1 cellular context compared by ENCODE assay signal in the genomic region with DNA sequence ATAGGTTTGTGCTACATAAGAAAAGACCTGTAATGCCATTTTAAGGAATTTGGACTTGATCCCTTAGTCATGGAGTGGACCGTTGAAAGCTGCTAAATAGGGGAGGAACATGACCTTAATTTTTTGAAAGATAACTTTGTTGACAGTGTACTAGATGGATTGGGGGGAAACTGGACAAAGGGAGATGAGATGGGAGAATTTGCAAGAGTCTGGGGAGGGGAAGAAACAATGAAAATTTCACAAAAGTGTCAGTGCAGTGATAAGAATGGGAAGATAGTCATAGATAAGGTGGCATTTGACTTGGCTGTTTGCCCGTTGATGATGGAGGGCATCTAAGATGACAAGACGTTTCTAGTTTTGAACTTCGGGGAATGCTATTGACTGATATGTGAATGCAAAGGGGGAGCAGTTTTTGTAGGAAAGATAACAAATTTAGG.
TF ChIP-seq lines count a peak whose summit lies in the region.

No MANE protein-coding gene starts in this region.

TF ChIP-seq in K562, 482 proteins besides CTCF, POLR2A, EP300 and RAD21 (continued from another document and continues in another):
- TF ChIP-seq, protein P1, sequence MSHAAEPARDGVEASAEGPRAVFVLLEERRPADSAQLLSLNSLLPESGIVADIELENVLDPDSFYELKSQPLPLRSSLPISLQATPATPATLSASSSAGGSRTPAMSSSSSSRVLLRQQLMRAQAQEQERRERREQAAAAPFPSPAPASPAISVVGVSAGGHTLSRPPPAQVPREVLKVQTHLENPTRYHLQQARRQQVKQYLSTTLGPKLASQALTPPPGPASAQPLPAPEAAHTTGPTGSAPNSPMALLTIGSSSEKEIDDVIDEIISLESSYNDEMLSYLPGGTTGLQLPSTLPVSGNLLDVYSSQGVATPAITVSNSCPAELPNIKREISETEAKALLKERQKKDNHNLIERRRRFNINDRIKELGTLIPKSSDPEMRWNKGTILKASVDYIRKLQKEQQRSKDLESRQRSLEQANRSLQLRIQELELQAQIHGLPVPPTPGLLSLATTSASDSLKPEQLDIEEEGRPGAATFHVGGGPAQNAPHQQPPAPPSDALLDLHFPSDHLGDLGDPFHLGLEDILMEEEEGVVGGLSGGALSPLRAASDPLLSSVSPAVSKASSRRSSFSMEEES (CRISPR knock-in tag; IDR thresholded peaks at IDR 0.05): no peak
- TF ChIP-seq, protein P2, sequence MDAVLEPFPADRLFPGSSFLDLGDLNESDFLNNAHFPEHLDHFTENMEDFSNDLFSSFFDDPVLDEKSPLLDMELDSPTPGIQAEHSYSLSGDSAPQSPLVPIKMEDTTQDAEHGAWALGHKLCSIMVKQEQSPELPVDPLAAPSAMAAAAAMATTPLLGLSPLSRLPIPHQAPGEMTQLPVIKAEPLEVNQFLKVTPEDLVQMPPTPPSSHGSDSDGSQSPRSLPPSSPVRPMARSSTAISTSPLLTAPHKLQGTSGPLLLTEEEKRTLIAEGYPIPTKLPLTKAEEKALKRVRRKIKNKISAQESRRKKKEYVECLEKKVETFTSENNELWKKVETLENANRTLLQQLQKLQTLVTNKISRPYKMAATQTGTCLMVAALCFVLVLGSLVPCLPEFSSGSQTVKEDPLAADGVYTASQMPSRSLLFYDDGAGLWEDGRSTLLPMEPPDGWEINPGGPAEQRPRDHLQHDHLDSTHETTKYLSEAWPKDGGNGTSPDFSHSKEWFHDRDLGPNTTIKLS (IDR thresholded peaks at IDR 0.05; ENCODE audit: borderline replicate concordance, low read depth): no peak
- TF ChIP-seq, protein P3, sequence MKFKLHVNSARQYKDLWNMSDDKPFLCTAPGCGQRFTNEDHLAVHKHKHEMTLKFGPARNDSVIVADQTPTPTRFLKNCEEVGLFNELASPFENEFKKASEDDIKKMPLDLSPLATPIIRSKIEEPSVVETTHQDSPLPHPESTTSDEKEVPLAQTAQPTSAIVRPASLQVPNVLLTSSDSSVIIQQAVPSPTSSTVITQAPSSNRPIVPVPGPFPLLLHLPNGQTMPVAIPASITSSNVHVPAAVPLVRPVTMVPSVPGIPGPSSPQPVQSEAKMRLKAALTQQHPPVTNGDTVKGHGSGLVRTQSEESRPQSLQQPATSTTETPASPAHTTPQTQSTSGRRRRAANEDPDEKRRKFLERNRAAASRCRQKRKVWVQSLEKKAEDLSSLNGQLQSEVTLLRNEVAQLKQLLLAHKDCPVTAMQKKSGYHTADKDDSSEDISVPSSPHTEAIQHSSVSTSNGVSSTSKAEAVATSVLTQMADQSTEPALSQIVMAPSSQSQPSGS (CRISPR knock-in tag; IDR thresholded peaks at IDR 0.05): no peak
- no peak for TF ChIP-seq ZNF668 (CRISPR knock-in tag; IDR thresholded peaks at IDR 0.05)
- TF ChIP-seq ARID2 (IDR thresholded peaks at IDR 0.05): no peak
- TF ChIP-seq TBL1XR1 (IDR thresholded peaks at IDR 0.05; ENCODE audit: low read length in 2 of 2): 0 out of 4 replicates have a peak, but pooled peaks of 1 of the 2 experiments have one; percentile 18
- no peak for TF ChIP-seq KDM2B (CRISPR knock-in tag; IDR thresholded peaks at IDR 0.05)
- no peak for TF ChIP-seq NR3C1 (CRISPR knock-in tag; IDR thresholded peaks at IDR 0.05)
- TF ChIP-seq BDP1 (IDR thresholded peaks at IDR 0.05; ENCODE audit: insufficient read depth, insufficient read length): no peak
- peak; percentile 89 for TF ChIP-seq DPF2 (IDR thresholded peaks at IDR 0.05)
- no peak for TF ChIP-seq EZH2 (IDR thresholded peaks at IDR 0.05; ENCODE audit: borderline replicate concordance, low read depth, low read length)
- TF ChIP-seq BMI1 (IDR thresholded peaks at IDR 0.05; ENCODE audit: low read length): no peak
- peak; percentile 65; the same call in 1 of the 2 replicates for TF ChIP-seq NFE2 (IDR thresholded peaks at IDR 0.05; ENCODE audit: low read depth)
- no peak for TF ChIP-seq ELF4 (CRISPR knock-in tag; IDR thresholded peaks at IDR 0.05)
- TF ChIP-seq SP2 (IDR thresholded peaks at IDR 0.05; ENCODE audit: extremely low read depth, low read depth, low read length, poor library complexity, severe bottlenecking): no peak
- TF ChIP-seq ZNF41 (CRISPR knock-in tag; conservative IDR thresholded peaks at IDR 0.05): no peak
- TF ChIP-seq, protein P4, sequence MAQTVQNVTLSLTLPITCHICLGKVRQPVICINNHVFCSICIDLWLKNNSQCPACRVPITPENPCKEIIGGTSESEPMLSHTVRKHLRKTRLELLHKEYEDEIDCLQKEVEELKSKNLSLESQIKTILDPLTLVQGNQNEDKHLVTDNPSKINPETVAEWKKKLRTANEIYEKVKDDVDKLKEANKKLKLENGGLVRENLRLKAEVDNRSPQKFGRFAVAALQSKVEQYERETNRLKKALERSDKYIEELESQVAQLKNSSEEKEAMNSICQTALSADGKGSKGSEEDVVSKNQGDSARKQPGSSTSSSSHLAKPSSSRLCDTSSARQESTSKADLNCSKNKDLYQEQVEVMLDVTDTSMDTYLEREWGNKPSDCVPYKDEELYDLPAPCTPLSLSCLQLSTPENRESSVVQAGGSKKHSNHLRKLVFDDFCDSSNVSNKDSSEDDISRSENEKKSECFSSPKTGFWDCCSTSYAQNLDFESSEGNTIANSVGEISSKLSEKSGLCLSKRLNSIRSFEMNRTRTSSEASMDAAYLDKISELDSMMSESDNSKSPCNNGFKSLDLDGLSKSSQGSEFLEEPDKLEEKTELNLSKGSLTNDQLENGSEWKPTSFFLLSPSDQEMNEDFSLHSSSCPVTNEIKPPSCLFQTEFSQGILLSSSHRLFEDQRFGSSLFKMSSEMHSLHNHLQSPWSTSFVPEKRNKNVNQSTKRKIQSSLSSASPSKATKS (CRISPR knock-in tag; IDR thresholded peaks at IDR 0.05): no peak
- TF ChIP-seq, protein P5, sequence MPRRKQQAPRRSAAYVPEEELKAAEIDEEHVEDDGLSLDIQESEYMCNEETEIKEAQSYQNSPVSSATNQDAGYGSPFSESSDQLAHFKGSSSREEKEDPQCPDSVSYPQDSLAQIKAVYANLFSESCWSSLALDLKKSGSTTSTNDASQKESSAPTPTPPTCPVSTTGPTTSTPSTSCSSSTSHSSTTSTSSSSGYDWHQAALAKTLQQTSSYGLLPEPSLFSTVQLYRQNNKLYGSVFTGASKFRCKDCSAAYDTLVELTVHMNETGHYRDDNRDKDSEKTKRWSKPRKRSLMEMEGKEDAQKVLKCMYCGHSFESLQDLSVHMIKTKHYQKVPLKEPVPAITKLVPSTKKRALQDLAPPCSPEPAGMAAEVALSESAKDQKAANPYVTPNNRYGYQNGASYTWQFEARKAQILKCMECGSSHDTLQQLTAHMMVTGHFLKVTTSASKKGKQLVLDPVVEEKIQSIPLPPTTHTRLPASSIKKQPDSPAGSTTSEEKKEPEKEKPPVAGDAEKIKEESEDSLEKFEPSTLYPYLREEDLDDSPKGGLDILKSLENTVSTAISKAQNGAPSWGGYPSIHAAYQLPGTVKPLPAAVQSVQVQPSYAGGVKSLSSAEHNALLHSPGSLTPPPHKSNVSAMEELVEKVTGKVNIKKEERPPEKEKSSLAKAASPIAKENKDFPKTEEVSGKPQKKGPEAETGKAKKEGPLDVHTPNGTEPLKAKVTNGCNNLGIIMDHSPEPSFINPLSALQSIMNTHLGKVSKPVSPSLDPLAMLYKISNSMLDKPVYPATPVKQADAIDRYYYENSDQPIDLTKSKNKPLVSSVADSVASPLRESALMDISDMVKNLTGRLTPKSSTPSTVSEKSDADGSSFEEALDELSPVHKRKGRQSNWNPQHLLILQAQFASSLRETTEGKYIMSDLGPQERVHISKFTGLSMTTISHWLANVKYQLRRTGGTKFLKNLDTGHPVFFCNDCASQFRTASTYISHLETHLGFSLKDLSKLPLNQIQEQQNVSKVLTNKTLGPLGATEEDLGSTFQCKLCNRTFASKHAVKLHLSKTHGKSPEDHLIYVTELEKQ (CRISPR knock-in tag; IDR thresholded peaks at IDR 0.05): no peak
- TF ChIP-seq, protein P6, sequence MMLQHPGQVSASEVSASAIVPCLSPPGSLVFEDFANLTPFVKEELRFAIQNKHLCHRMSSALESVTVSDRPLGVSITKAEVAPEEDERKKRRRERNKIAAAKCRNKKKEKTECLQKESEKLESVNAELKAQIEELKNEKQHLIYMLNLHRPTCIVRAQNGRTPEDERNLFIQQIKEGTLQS (IDR thresholded peaks at IDR 0.05): no peak
- TF ChIP-seq, protein P6 (CRISPR knock-in tag; conservative IDR thresholded peaks at IDR 0.05): no peak
- TF ChIP-seq, protein P7, sequence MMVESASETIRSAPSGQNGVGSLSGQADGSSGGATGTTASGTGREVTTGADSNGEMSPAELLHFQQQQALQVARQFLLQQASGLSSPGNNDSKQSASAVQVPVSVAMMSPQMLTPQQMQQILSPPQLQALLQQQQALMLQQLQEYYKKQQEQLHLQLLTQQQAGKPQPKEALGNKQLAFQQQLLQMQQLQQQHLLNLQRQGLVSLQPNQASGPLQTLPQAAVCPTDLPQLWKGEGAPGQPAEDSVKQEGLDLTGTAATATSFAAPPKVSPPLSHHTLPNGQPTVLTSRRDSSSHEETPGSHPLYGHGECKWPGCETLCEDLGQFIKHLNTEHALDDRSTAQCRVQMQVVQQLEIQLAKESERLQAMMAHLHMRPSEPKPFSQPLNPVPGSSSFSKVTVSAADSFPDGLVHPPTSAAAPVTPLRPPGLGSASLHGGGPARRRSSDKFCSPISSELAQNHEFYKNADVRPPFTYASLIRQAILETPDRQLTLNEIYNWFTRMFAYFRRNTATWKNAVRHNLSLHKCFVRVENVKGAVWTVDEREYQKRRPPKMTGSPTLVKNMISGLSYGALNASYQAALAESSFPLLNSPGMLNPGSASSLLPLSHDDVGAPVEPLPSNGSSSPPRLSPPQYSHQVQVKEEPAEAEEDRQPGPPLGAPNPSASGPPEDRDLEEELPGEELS (CRISPR knock-in tag; IDR thresholded peaks at IDR 0.05; ENCODE audit: borderline replicate concordance): no peak
- TF ChIP-seq NEUROD1 (IDR thresholded peaks at IDR 0.05; ENCODE audit: borderline replicate concordance, low read depth, low read length, partially characterized antibody): no peak
- TF ChIP-seq, protein P8, sequence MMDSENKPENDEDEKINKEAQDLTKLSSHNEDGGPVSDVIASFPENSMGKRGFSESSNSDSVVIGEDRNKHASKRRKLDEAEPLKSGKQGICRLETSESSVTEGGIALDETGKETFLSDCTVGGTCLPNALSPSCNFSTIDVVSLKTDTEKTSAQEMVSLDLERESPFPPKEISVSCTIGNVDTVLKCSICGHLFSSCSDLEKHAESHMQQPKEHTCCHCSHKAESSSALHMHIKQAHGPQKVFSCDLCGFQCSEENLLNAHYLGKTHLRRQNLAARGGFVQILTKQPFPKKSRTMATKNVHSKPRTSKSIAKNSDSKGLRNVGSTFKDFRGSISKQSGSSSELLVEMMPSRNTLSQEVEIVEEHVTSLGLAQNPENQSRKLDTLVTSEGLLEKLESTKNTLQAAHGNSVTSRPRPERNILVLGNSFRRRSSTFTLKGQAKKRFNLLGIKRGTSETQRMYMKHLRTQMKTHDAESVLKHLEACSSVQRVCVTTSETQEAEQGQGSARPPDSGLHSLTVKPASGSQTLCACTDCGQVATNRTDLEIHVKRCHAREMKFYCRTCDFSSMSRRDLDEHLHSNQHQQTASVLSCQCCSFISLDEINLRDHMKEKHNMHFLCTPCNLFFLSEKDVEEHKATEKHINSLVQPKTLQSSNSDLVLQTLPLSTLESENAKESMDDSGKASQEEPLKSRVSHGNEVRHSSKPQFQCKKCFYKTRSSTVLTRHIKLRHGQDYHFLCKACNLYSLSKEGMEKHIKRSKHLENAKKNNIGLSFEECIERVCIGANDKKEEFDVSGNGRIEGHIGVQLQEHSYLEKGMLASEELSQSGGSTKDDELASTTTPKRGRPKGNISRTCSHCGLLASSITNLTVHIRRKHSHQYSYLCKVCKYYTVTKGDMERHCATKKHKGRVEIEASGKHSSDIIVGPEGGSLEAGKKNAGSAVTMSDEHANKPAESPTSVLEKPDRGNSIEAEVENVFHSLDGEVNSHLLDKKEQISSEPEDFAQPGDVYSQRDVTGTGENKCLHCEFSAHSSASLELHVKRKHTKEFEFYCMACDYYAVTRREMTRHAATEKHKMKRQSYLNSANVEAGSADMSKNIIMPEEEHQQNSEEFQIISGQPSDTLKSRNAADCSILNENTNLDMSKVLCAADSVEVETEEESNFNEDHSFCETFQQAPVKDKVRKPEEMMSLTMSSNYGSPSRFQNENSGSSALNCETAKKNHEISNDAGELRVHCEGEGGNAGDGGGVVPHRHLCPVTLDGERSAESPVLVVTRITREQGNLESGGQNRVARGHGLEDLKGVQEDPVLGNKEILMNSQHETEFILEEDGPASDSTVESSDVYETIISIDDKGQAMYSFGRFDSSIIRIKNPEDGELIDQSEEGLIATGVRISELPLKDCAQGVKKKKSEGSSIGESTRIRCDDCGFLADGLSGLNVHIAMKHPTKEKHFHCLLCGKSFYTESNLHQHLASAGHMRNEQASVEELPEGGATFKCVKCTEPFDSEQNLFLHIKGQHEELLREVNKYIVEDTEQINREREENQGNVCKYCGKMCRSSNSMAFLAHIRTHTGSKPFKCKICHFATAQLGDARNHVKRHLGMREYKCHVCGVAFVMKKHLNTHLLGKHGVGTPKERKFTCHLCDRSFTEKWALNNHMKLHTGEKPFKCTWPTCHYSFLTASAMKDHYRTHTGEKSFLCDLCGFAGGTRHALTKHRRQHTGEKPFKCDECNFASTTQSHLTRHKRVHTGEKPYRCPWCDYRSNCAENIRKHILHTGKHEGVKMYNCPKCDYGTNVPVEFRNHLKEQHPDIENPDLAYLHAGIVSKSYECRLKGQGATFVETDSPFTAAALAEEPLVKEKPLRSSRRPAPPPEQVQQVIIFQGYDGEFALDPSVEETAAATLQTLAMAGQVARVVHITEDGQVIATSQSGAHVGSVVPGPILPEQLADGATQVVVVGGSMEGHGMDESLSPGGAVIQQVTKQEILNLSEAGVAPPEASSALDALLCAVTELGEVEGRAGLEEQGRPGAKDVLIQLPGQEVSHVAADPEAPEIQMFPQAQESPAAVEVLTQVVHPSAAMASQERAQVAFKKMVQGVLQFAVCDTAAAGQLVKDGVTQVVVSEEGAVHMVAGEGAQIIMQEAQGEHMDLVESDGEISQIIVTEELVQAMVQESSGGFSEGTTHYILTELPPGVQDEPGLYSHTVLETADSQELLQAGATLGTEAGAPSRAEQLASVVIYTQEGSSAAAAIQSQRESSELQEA (IDR thresholded peaks at IDR 0.05; ENCODE audit: low read depth): no peak
- TF ChIP-seq, protein P9, sequence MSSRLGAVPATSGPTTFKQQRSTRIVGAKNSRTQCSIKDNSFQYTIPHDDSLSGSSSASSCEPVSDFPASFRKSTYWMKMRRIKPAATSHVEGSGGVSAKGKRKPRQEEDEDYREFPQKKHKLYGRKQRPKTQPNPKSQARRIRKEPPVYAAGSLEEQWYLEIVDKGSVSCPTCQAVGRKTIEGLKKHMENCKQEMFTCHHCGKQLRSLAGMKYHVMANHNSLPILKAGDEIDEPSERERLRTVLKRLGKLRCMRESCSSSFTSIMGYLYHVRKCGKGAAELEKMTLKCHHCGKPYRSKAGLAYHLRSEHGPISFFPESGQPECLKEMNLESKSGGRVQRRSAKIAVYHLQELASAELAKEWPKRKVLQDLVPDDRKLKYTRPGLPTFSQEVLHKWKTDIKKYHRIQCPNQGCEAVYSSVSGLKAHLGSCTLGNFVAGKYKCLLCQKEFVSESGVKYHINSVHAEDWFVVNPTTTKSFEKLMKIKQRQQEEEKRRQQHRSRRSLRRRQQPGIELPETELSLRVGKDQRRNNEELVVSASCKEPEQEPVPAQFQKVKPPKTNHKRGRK (tag; IDR thresholded peaks at IDR 0.05): no peak
- TF ChIP-seq RBM34 (IDR thresholded peaks at IDR 0.05; ENCODE audit: borderline replicate concordance, insufficient read depth, low read length): no peak
- TF ChIP-seq FOXM1 (IDR thresholded peaks at IDR 0.05; ENCODE audit: low read depth): peak; percentile 96
- TF ChIP-seq FOXM1 (CRISPR knock-in tag; IDR thresholded peaks at IDR 0.05; ENCODE audit: low read depth): no peak
